ENCODE assay signal across 13 cellular contexts in genomic region chr7:147803625-147804024, GRCh38.
DNase-seq lines count a peak whose midpoint lies in the region; ATAC-seq lines count a peak whose summit lies in the region.
"Had no signal": no experiment of that assay in that cellular context is flagged by ENCODE, and none has a peak within 500 bp of the region (broad histone marks: within the 10 kb centered on the region; RNA-seq: fewer than 3 reads in every experiment).

No MANE protein-coding gene starts in this region.

- peak; percentile 70 for DNase-seq in DMS153 treated with DMSO at 0.1 percent for 48 hours (lab: John Stamatoyannopoulos, UW; ENCODE audit: unreplicated experiment)
- peak; percentile 96 for DNase-seq in NCI-H187 treated with DMSO at 0.1 percent for 48 hours (lab: John Stamatoyannopoulos, UW)
- peak; percentile 77 for DNase-seq in NCI-H82 treated with DMSO at 0.1 percent for 48 hours (lab: John Stamatoyannopoulos, UW; ENCODE audit: unreplicated experiment)
- peak; percentile 55 for DNase-seq in islet precursor cell
- DNase-seq in activated CD4-positive, alpha-beta T cell treated with anti-CD3 and anti-CD28 coated beads, Interleukin-2, amount 50 U/mL, for 48 hours = no peak
- DNase-seq in stimulated activated CD4-positive, alpha-beta T cell treated with anti-CD3 and anti-CD28 coated beads, Interleukin-4, amount 100 ng/mL, for 4 hours = no peak
- no peak for DNase-seq in pons (ENCODE audit: low spot score)
- DNase-seq: activated CD4-positive, CD25-positive, alpha-beta regulatory T cell treated with anti-CD3 and anti-CD28 coated beads, Interleukin-2, amount 50 U/mL, for 72 hours; activated naive CD8-positive, alpha-beta T cell treated with anti-CD3 and anti-CD28 coated beads for 36 hours; foreskin melanocyte; NCI-H1048; T-cell had no signal

- ATAC-seq in esophagus mucosa = no peak
- ATAC-seq: T-cell had no signal

Comparison
In these comparisons a context has a peak if more than half of its experiments do, and no peak if none do; other contexts are left out.
1. DNase-seq: peak in DMS153 treated with DMSO at 0.1 percent for 48 hours (single experiment), NCI-H187 treated with DMSO at 0.1 percent for 48 hours (single experiment), NCI-H82 treated with DMSO at 0.1 percent for 48 hours (single experiment) and islet precursor cell (single experiment); none in activated CD4-positive, alpha-beta T cell treated with anti-CD3 and anti-CD28 coated beads, Interleukin-2, amount 50 U/mL, for 48 hours (0 of 2), stimulated activated CD4-positive, alpha-beta T cell treated with anti-CD3 and anti-CD28 coated beads, Interleukin-4, amount 100 ng/mL, for 4 hours (0 of 2) and pons (single experiment).